In the genomic region with DNA sequence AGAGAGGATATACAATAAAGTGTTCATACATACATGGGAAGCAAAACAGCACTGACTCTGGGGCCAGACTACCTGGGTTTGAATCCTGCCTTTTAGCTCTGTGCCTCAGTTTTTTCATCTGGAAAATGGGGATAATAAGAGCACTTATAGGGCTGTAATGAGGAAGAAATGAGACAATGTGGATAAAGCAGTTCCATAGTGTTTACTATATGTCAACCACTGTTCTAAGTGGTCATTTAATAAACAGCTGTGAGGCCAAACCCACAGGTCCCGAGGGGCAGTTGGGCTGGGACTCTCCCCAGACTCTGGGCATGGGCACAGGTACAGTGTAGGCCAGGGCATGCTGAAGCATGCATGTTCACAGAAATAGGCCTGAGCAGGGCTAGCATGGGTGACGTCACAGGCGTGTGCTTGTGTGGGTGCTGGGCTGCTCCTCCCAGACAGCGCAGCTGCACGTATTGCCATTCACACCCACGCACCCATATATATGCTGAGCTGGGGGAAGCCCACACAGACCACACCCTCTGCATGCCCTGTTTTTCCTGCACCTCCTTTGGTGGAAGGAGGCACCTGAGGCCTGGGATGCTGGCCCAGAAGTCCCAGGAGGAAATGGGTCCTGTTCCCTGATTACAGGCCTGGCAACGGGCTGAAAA, we compare ENCODE assay signal across 8 cellular contexts. TPM values are rescaled to one million over a fixed set of nuclear protein-coding genes. Genes with fewer than 3 reads are reported as not detected.
A peak's percentile ranks its signal among the peaks of the same experiment; 100 is the strongest.
DNase-seq lines count a peak whose midpoint lies in the region; ATAC-seq, FAIRE-seq and TF ChIP-seq lines count a peak whose summit lies in the region.

No MANE protein-coding gene starts in this region.

- H3K4me1 ChIP-seq in DOHH2 (ENCODE audit: control insufficient read depth, low read length), result peaks cover 24% of the 10 kb centered on the region
- peaks cover 6 to 15% (median 11%) of the 10 kb centered on the region in 4 experiments for H3K4me1 ChIP-seq in H1 (replicated peaks in 1 of 4; ENCODE audit: control insufficient read depth in 3 of 4, insufficient read depth in 4 of 4, low read length in 3 of 4)
- H3K4me1 ChIP-seq in MM.1S (ENCODE audit: low read length), result peaks cover 4% of the 10 kb centered on the region; the same call in 1 of the 2 replicates

- H3K27ac ChIP-seq in DOHH2 (ENCODE audit: low read depth, low read length), result no peak overlapping the region
- no peak overlapping the region for H3K27ac ChIP-seq in H1 (ENCODE audit: low read depth, low read length)
- H3K27ac ChIP-seq in MM.1S (ENCODE audit: low read length), result no peak overlapping the region

- H3K9ac ChIP-seq in H1 (replicated peaks in 1 of 4; ENCODE audit: extremely low read depth in 1 of 4, low read depth in 3 of 4, low read length in 3 of 4) (no peak overlapping the region; a peak in 1 of 7 replicates), MM.1S (ENCODE audit: low read length) (no peak overlapping the region)

- no peak overlapping the region for H2BK15ac ChIP-seq in H1 (ENCODE audit: low read length)

- H2AFZ ChIP-seq in H1 (ENCODE audit: low read length) (no peak overlapping the region), MM.1S (ENCODE audit: low read length) (no peak overlapping the region)

- no peak overlapping the region for H3K14ac ChIP-seq in H1 (ENCODE audit: insufficient read length)

- no peak overlapping the region for H4K8ac ChIP-seq in H1 (ENCODE audit: extremely low read depth, insufficient read depth, low read length)

- intact Hi-C loops in cardiac septum (cut with DNase I), result no loop called here
- intact Hi-C loops in CD14-positive monocyte (cut with micrococcal nuclease), result no loop called here

- no peak overlapping the region for H2BK12ac ChIP-seq in H1 (ENCODE audit: low read depth, low read length)

- H4K20me1 ChIP-seq in DOHH2 (ENCODE audit: control insufficient read depth, insufficient read depth, low read depth, low read length), result no peaks in the 10 kb centered on the region
- H4K20me1 ChIP-seq in H1 (replicated peaks in 1 of 2; ENCODE audit: control insufficient read depth in 1 of 2, insufficient read depth in 2 of 2, low read length in 2 of 2), result peaks cover 0 to 2% of the 10 kb centered on the region in 2 experiments
- no peaks in the 10 kb centered on the region for H4K20me1 ChIP-seq in MM.1S (ENCODE audit: insufficient read depth, low read length)

- no peak for TF ChIP-seq EP300 in H1 (IDR thresholded peaks at IDR 0.05; ENCODE audit: borderline replicate concordance in 1 of 2, low read depth in 2 of 2, low read length in 2 of 2)

- H3K79me2 ChIP-seq in DOHH2 (ENCODE audit: control insufficient read depth, low read length), result peaks cover 14% of the 10 kb centered on the region
- H3K79me2 ChIP-seq in H1 (ENCODE audit: control insufficient read depth in 1 of 2, insufficient read depth in 2 of 2, low read length in 2 of 2), result peaks cover 8 to 9% of the 10 kb centered on the region in 2 experiments
- peaks cover 14% of the 10 kb centered on the region for H3K79me2 ChIP-seq in MM.1S (ENCODE audit: low read length)

- H3K23me2 ChIP-seq in H1 (ENCODE audit: low read depth, low read length), result peaks cover 13% of the 10 kb centered on the region; the same call in 1 of the 2 replicates

- H3K4me2 ChIP-seq in DOHH2 (ENCODE audit: low read length) (peak overlapping the region; percentile 8; the same call in 1 of the 2 replicates), H1 (ENCODE audit: insufficient read depth in 1 of 2, low read depth in 2 of 2, low read length in 2 of 2) (no peak overlapping the region), MM.1S (ENCODE audit: low read depth, low read length) (no peak overlapping the region)

- H3K27ac Mint-ChIP-seq in T-helper 1 cell treated with Interleukin-12 subunit alpha and Interleukin-12 subunit beta and Interleukin-4 antibody, amounts not matched to agents 30 μg/mL and 1 μg/mL, for 36 hours, result peak overlapping the region; percentile 68
- no peak overlapping the region for H3K27ac Mint-ChIP-seq in CD14-positive monocyte

- peaks cover 41% of the 10 kb centered on the region for H3K4me1 Mint-ChIP-seq in T-helper 1 cell treated with Interleukin-12 subunit alpha and Interleukin-12 subunit beta and Interleukin-4 antibody, amounts not matched to agents 30 μg/mL and 1 μg/mL, for 36 hours (ENCODE audit: low read depth)
- H3K4me1 Mint-ChIP-seq in CD14-positive monocyte, result peaks cover 6% of the 10 kb centered on the region

- H4K5ac ChIP-seq in H1 (ENCODE audit: insufficient read length, low read depth, low read length), result no peak overlapping the region

- H2AK5ac ChIP-seq in H1 (ENCODE audit: low read depth, low read length), result no peak overlapping the region

- no peak for TF ChIP-seq RAD21 in H1 (IDR thresholded peaks at IDR 0.05 in 1 of 2, conservative IDR thresholded peaks at IDR 0.05 in 1 of 2; ENCODE audit: low read depth in 2 of 2, low read length in 2 of 2)

- POLR2A ChIA-PET in H1 (lab: Charles Lee; ENCODE audit: partially characterized antibody), result interaction anchor here (1.0 to 1.6 kb wide), 2 partner anchors 13 to 48 kb away, joined by 3 read pairs; no protein-coding TSS in a partner anchor

- no peak overlapping the region for H2BK120ac ChIP-seq in H1 (replicated peaks; ENCODE audit: low read depth, low read length)

- peaks cover 13% of the 10 kb centered on the region for H3K36me3 Mint-ChIP-seq in T-helper 1 cell treated with Interleukin-12 subunit alpha and Interleukin-12 subunit beta and Interleukin-4 antibody, amounts not matched to agents 30 μg/mL and 1 μg/mL, for 36 hours (ENCODE audit: low read depth)
- H3K36me3 Mint-ChIP-seq in CD14-positive monocyte, result peaks cover 0 to 6% of the 10 kb centered on the region in 2 donors

- H3K56ac ChIP-seq in H1 (replicated peaks; ENCODE audit: insufficient read length, low read depth, low read length), result no peak overlapping the region

- no peaks in the 10 kb centered on the region for H3K9me3 Mint-ChIP-seq in T-helper 1 cell treated with Interleukin-12 subunit alpha and Interleukin-12 subunit beta and Interleukin-4 antibody, amounts not matched to agents 30 μg/mL and 1 μg/mL, for 36 hours
- H3K9me3 Mint-ChIP-seq in CD14-positive monocyte, result peaks cover 0 to 4% (median 2%) of the 10 kb centered on the region in 7 donors

- ATAC-seq in HG02588 (IDR thresholded peaks at IDR 0.05; ENCODE audit: unreplicated experiment), result peak; percentile 58

- TF ChIP-seq POLR2A in H1 (IDR thresholded peaks at IDR 0.05; ENCODE audit: control extremely low read depth in 1 of 2, low read depth in 2 of 2, low read length in 2 of 2), result no peak

- no peak overlapping the region for H2BK20ac ChIP-seq in H1 (ENCODE audit: low read length)

- TF ChIP-seq CTCF in DOHH2 (IDR thresholded peaks at IDR 0.05; ENCODE audit: low read depth, low read length, poor library complexity, severe bottlenecking) (no peak), H1 (IDR thresholded peaks at IDR 0.05; ENCODE audit: control extremely low read depth in 1 of 3, insufficient read depth in 1 of 3, low read depth in 1 of 3, low read length in 3 of 3) (no peak), CD14-positive monocyte (IDR thresholded peaks at IDR 0.05) (no peak), MM.1S (IDR thresholded peaks at IDR 0.05; ENCODE audit: low read length) (no peak)

- no peaks in the 10 kb centered on the region for H3K27me3 ChIP-seq in DOHH2 (ENCODE audit: control insufficient read depth, low read length)
- H3K27me3 ChIP-seq in H1 (replicated peaks in 1 of 4; ENCODE audit: control insufficient read depth in 3 of 4, extremely low read depth in 1 of 4, insufficient read depth in 3 of 4, low read length in 3 of 4), result peaks cover 0 to 9% (median 2%) of the 10 kb centered on the region in 4 experiments; a peak in 3 of 7 replicates
- H3K27me3 ChIP-seq in MM.1S (replicated peaks; ENCODE audit: insufficient read depth, low read length), result no peaks in the 10 kb centered on the region

- CTCF ChIA-PET in H1 (lab: Charles Lee; ENCODE audit: partially characterized antibody), result interaction anchor here (0.8 to 4.3 kb wide), 18 partner anchors 8 to 294 kb away, joined by 3 to 31 read pairs (median 9); partner anchors contain the start of gene LPIN3

- H3K23ac ChIP-seq in H1 (ENCODE audit: insufficient read length), result no peak overlapping the region

- H3K4me3 Mint-ChIP-seq in T-helper 1 cell treated with Interleukin-12 subunit alpha and Interleukin-12 subunit beta and Interleukin-4 antibody, amounts not matched to agents 30 μg/mL and 1 μg/mL, for 36 hours, result no peak overlapping the region
- H3K4me3 Mint-ChIP-seq in CD14-positive monocyte, result no peak overlapping the region

- H3K79me1 ChIP-seq in H1 (ENCODE audit: low read depth, low read length), result no peaks in the 10 kb centered on the region; the same call in 1 of the 2 replicates

- 91% methylated on average over 7 of the region's 7 CpGs; no CpG with 5 or more reads in 1 of the 2 experiments for WGBS in H1 (ENCODE audit: extremely low coverage in 1 of 2, insufficient coverage in 1 of 2, insufficient read length in 1 of 2, insufficient replicate concordance in 2 of 2, low coverage in 1 of 2, low lambda C conversion rate in 2 of 2, missing lambda C conversion rate in 1 of 2), 2 experiments

- peaks cover 6% of the 10 kb centered on the region for H3K36me3 ChIP-seq in DOHH2 (ENCODE audit: control insufficient read depth, low read length)
- no peaks in the 10 kb centered on the region for H3K36me3 ChIP-seq in H1 (ENCODE audit: control insufficient read depth in 2 of 4, insufficient read depth in 4 of 4, low read length in 3 of 4)
- no peaks in the 10 kb centered on the region for H3K36me3 ChIP-seq in MM.1S (replicated peaks; ENCODE audit: insufficient read depth, low read length)

- H2BK5ac ChIP-seq in H1 (ENCODE audit: low read depth, low read length), result no peak overlapping the region

- H3K9me3 ChIP-seq in DOHH2 (ENCODE audit: control insufficient read depth, insufficient read depth, low read length) (no peaks in the 10 kb centered on the region), H1 (ENCODE audit: insufficient read depth in 2 of 2, low read depth in 1 of 2, low read length in 1 of 2) (no peaks in the 10 kb centered on the region), MM.1S (replicated peaks; ENCODE audit: insufficient read depth, low read length) (no peaks in the 10 kb centered on the region)

- no peak overlapping the region for H3K4ac ChIP-seq in H1 (replicated peaks; ENCODE audit: insufficient read length, low read depth, low read length)

- H3K4me3 ChIP-seq in DOHH2 (ENCODE audit: low read length) (no peak overlapping the region), H1 (ENCODE audit: extremely low read depth in 1 of 4, insufficient read depth in 2 of 4, low read depth in 3 of 4, low read length in 4 of 4) (no peak overlapping the region), MM.1S (ENCODE audit: low read length) (no peak overlapping the region)

- H3K9me2 ChIP-seq in DOHH2 (replicated peaks; ENCODE audit: control insufficient read depth, low read length) (no peaks in the 10 kb centered on the region), MM.1S (replicated peaks; ENCODE audit: insufficient read depth, low read length) (no peaks in the 10 kb centered on the region)

- no peaks in the 10 kb centered on the region for H3K27me3 Mint-ChIP-seq in T-helper 1 cell treated with Interleukin-12 subunit alpha and Interleukin-12 subunit beta and Interleukin-4 antibody, amounts not matched to agents 30 μg/mL and 1 μg/mL, for 36 hours (ENCODE audit: low read depth)
- peaks cover 28 to 34% (median 30%) of the 10 kb centered on the region in 3 donors for H3K27me3 Mint-ChIP-seq in CD14-positive monocyte (ENCODE audit: low read depth in 3 of 3)

- no peak for DNase-seq in H1 (ENCODE audit: low read depth in 1 of 2, low spot score in 2 of 2)
- no peak for DNase-seq in cardiac septum (ENCODE audit: low spot score)
- no peak for DNase-seq in CD14-positive monocyte (ENCODE audit: low spot score)
- no peak for DNase-seq in NCI-H1092 (lab: John Stamatoyannopoulos, UW)
- DNase-seq in MM.1S, result no peak

- H3F3A ChIP-seq in DOHH2 (ENCODE audit: control insufficient read depth, insufficient read depth) (peaks cover 25% of the 10 kb centered on the region), MM.1S (ENCODE audit: insufficient read depth, low read length) (0 out of 2 replicates have a peak, but pooled peaks cover 8% of the 10 kb centered on the region)

- no peak overlapping the region for H4K91ac ChIP-seq in H1 (replicated peaks; ENCODE audit: insufficient read length, low read length)

- H3K18ac ChIP-seq in H1 (ENCODE audit: extremely low read depth, low read length), result no peak overlapping the region

- no peak for FAIRE-seq in H1 (lab: Jason Lieb, UNC)

RNA-seq across cellular contexts. Expression of gene PLCG1, which starts 3.5 kb away (rescaled TPM):
- 151 and 154 TPM in 2 replicates for total RNA-seq in H1 (2021; fragmentation: NEBNext Ultra II Directional; extraction: Animal tissue kit (Norgen Biotek cat#: 25700))
- 103 and 152 TPM in 2 replicates for polyA plus RNA-seq in H1 (2011; rRNA removed)
- 138 TPM for polyA plus RNA-seq in H1 (2011; cell fraction: cytosol; rRNA removed)
- 726 TPM for polyA plus RNA-seq in H1 (2011; cell fraction: nucleus; rRNA removed)
- polyA plus RNA-seq in H1 (2012, experiment 1 of 2), result 123 to 166 TPM (median 150 TPM) in 4 replicates
- 127 TPM for polyA plus RNA-seq in H1 (2012, experiment 2 of 2)
- 83.5 TPM for polyA plus RNA-seq in H1 (2013, experiment 1 of 2)
- polyA plus RNA-seq in H1 (2013, experiment 2 of 2), result 72.0 TPM
- 164 and 175 TPM in 2 replicates for polyA minus RNA-seq in H1 (2011; rRNA and poly(A)+ RNA removed)
- polyA minus RNA-seq in H1 (2011; cell fraction: cytosol; rRNA and poly(A)+ RNA removed), result 123 TPM
- 248 TPM for polyA minus RNA-seq in H1 (2011; cell fraction: nucleus; rRNA and poly(A)+ RNA removed)
- 66.6 TPM for total RNA-seq in cardiac septum
- 1 to 10 TPM in 1 of 2 donors, under 1 TPM in 1; 0.33 to 1.0 TPM for polyA plus RNA-seq in CD14-positive monocyte
